32 cellular contexts compared by ENCODE assay signal in genomic region chr1:240073097-240073496, GRCh38. TPM values are rescaled to one million over a fixed set of nuclear protein-coding genes. Genes with fewer than 3 reads are reported as not detected.
DNase-seq lines count a peak whose midpoint lies in the region; ATAC-seq, FAIRE-seq and TF ChIP-seq lines count a peak whose summit lies in the region.
"Had no signal": no experiment of that assay in that cellular context is flagged by ENCODE, and none has a peak within 500 bp of the region (broad histone marks: within the 10 kb centered on the region; RNA-seq: fewer than 3 reads in every experiment).

No MANE protein-coding gene starts in this region.

- no peaks in the 10 kb centered on the region for H3K36me3 Mint-ChIP-seq in CD4-positive, alpha-beta T cell (ENCODE audit: low read depth)
- H3K36me3 Mint-ChIP-seq: CD4-positive, alpha-beta memory T cell; naive thymus-derived CD8-positive, alpha-beta T cell; stimulated activated memory B cell treated with anti-CD40 and anti-IgM and Interleukin-4, amounts not matched to agents 10 μg/mL and 1 μg/mL and 100 μg/mL, for 72 hours had no signal

- no peaks in the 10 kb centered on the region for H3K36me3 ChIP-seq in parathyroid adenoma (ENCODE audit: control insufficient read depth, insufficient read depth, low read length)
- H3K36me3 ChIP-seq: MG63, suprapubic skin, upper lobe of right lung had no signal

- H3K27me3 ChIP-seq in parathyroid adenoma (ENCODE audit: control insufficient read depth, insufficient read depth, low read length): no peaks in the 10 kb centered on the region
- no peaks in the 10 kb centered on the region for H3K27me3 ChIP-seq in CD4-positive, alpha-beta T cell (ENCODE audit: control insufficient read depth, insufficient read depth, low read length)
- H3K27me3 ChIP-seq: MG63, suprapubic skin, upper lobe of right lung had no signal

- no peak overlapping the region for H3K9ac ChIP-seq in parathyroid adenoma

- no peaks in the 10 kb centered on the region for H3K27me3 Mint-ChIP-seq in CD4-positive, alpha-beta T cell
- H3K27me3 Mint-ChIP-seq: activated CD4-positive, alpha-beta T cell treated with anti-CD3 and anti-CD28 coated beads, Interleukin-2, amount 10 ng/mL, durations not matched to agents 24 days and 14 days; activated naive CD8-positive, alpha-beta T cell treated with anti-CD3 and anti-CD28 coated beads, Interleukin-2, amount 50 U/mL, for 24 hours; central memory CD8-positive, alpha-beta T cell; stimulated activated memory B cell treated with anti-CD40 and anti-IgM and Interleukin-4, amounts not matched to agents 10 μg/mL and 1 μg/mL and 100 μg/mL, for 72 hours had no signal

- H3K27ac ChIP-seq in parathyroid adenoma: no peak overlapping the region
- no peak overlapping the region for H3K27ac ChIP-seq in CD4-positive, alpha-beta T cell (ENCODE audit: low read depth, low read length)
- H3K27ac ChIP-seq: RWPE1, suprapubic skin, upper lobe of right lung, VCaP had no signal

- H3K9me3 Mint-ChIP-seq in CD4-positive, alpha-beta T cell: no peaks in the 10 kb centered on the region
- H3K9me3 Mint-ChIP-seq: activated CD4-positive, alpha-beta T cell treated with anti-CD3 and anti-CD28 coated beads, Interleukin-2, amount 10 ng/mL, durations not matched to agents 24 days and 14 days; T-helper 2 cell treated with Interferon-gamma antibody and Interleukin-4, amounts not matched to agents 5 μg/mL and 100 μg/mL, for 36 hours had no signal

- H3K4me3 Mint-ChIP-seq in CD4-positive, alpha-beta T cell: no peak overlapping the region
- H3K4me3 Mint-ChIP-seq: activated CD4-positive, alpha-beta T cell treated with anti-CD3 and anti-CD28 coated beads, Interleukin-2, amount 10 ng/mL, durations not matched to agents 24 days and 14 days; activated naive CD8-positive, alpha-beta T cell treated with anti-CD3 and anti-CD28 coated beads, Interleukin-2, amount 50 U/mL, for 24 hours; CD4-positive, alpha-beta memory T cell; central memory CD8-positive, alpha-beta T cell; naive thymus-derived CD8-positive, alpha-beta T cell; stimulated activated memory B cell treated with anti-CD40 and anti-IgM and Interleukin-4, amounts not matched to agents 10 μg/mL and 1 μg/mL and 100 μg/mL, for 72 hours; T-helper 2 cell treated with Interferon-gamma antibody and Interleukin-4, amounts not matched to agents 5 μg/mL and 100 μg/mL, for 36 hours had no signal

- H3K27ac Mint-ChIP-seq in CD4-positive, alpha-beta T cell: no peak overlapping the region
- H3K27ac Mint-ChIP-seq: activated CD4-positive, alpha-beta T cell treated with anti-CD3 and anti-CD28 coated beads, Interleukin-2, amount 10 ng/mL, durations not matched to agents 24 days and 14 days; activated naive CD8-positive, alpha-beta T cell treated with anti-CD3 and anti-CD28 coated beads, Interleukin-2, amount 50 U/mL, for 24 hours; CD4-positive, alpha-beta memory T cell; stimulated activated memory B cell treated with anti-CD40 and anti-IgM and Interleukin-4, amounts not matched to agents 10 μg/mL and 1 μg/mL and 100 μg/mL, for 72 hours; T-helper 2 cell treated with Interferon-gamma antibody and Interleukin-4, amounts not matched to agents 5 μg/mL and 100 μg/mL, for 36 hours had no signal

- intact Hi-C loops in CD4-positive, alpha-beta T cell (cut with DNase I, micrococcal nuclease): no loop called here

- H3K4me1 Mint-ChIP-seq in CD4-positive, alpha-beta T cell (ENCODE audit: low read depth): no peaks in the 10 kb centered on the region
- H3K4me1 Mint-ChIP-seq: activated CD4-positive, alpha-beta T cell treated with anti-CD3 and anti-CD28 coated beads, Interleukin-2, amount 10 ng/mL, durations not matched to agents 24 days and 14 days; activated naive CD8-positive, alpha-beta T cell treated with anti-CD3 and anti-CD28 coated beads, Interleukin-2, amount 50 U/mL, for 24 hours; CD4-positive, alpha-beta memory T cell; central memory CD8-positive, alpha-beta T cell; naive thymus-derived CD8-positive, alpha-beta T cell had no signal

- H3K4me3 ChIP-seq in parathyroid adenoma (ENCODE audit: low read depth, low read length): no peak overlapping the region
- H3K4me3 ChIP-seq: K562, MG63, suprapubic skin, upper lobe of right lung had no signal

- no peaks in the 10 kb centered on the region for H3K9me3 ChIP-seq in parathyroid adenoma (ENCODE audit: control insufficient read depth, low read length)
- H3K9me3 ChIP-seq in CD4-positive, alpha-beta T cell (ENCODE audit: control insufficient read depth, low read length): no peaks in the 10 kb centered on the region
- H3K9me3 ChIP-seq: MG63, suprapubic skin, upper lobe of right lung had no signal

- H2AFZ ChIP-seq in parathyroid adenoma: peak overlapping the region; percentile 42

- TF ChIP-seq CTCF in parathyroid adenoma (IDR thresholded peaks at IDR 0.05): no peak
- no peak for TF ChIP-seq CTCF in CD4-positive, alpha-beta T cell (IDR thresholded peaks at IDR 0.05)

- no peak overlapping the region for H3K4me2 ChIP-seq in parathyroid adenoma (ENCODE audit: low read length)

- POLR2A ChIA-PET in CD4-positive, alpha-beta T cell (lab: Charles Lee): no interaction called here

- CTCF ChIA-PET in CD4-positive, alpha-beta T cell (lab: Charles Lee): no interaction called here

- no peaks in the 10 kb centered on the region for H3K79me2 ChIP-seq in parathyroid adenoma

- no peak for ATAC-seq in CD4-positive, alpha-beta T cell (ENCODE audit: poor library complexity)
- ATAC-seq: activated naive CD8-positive, alpha-beta T cell treated with anti-CD3 and anti-CD28 coated beads, Interleukin-2, amount 50 U/mL, for 24 hours; K562; naive thymus-derived CD8-positive, alpha-beta T cell; stimulated activated memory B cell treated with anti-CD40 and anti-IgM and Interleukin-4, amounts not matched to agents 10 μg/mL and 1 μg/mL and 100 μg/mL, for 72 hours; upper lobe of right lung had no signal

- no peaks in the 10 kb centered on the region for H3K4me1 ChIP-seq in parathyroid adenoma
- H3K4me1 ChIP-seq: suprapubic skin, upper lobe of right lung had no signal

- FAIRE-seq in HTR-8/SVneo (lab: Jason Lieb, UNC): peak; percentile 16
- FAIRE-seq: K562, kidney had no signal

- DNase-seq in EH (ENCODE audit: low read depth) (peak; percentile 71), HTR-8/SVneo (ENCODE audit: insufficient read length, low spot score) (no peak), fibroblast of peridontal ligament (ENCODE audit: extremely low read depth) (peak; percentile 59), HuH-7.5 (ENCODE audit: low spot score) (no peak)
- DNase-seq in CD4-positive, alpha-beta T cell: no peak
- DNase-seq in stimulated activated CD4-positive, alpha-beta T cell treated with anti-CD3 and anti-CD28 coated beads, Interleukin-2, amount 100 ng/mL, for 48 hours: no peak
- DNase-seq: activated CD4-positive, alpha-beta T cell treated with anti-CD3 and anti-CD28 coated beads, Interleukin-2, amount 10 ng/mL, durations not matched to agents 24 days and 14 days; activated naive CD8-positive, alpha-beta T cell treated with anti-CD3 and anti-CD28 coated beads, Interleukin-2, amount 50 U/mL, for 24 hours; activated T-cell treated with anti-CD3 and anti-CD28 coated beads, Interleukin-2, amount 50 U/mL, for 48 hours; CD4-positive, alpha-beta memory T cell; DMS 273 treated with DMSO at 0.1 percent for 48 hours; kidney; MG63; midbrain; naive thymus-derived CD8-positive, alpha-beta T cell; NCI-H1105 treated with DMSO at 0.1 percent for 48 hours; NCI-H2081; NCI-H748 treated with DMSO at 0.1 percent for 48 hours; stimulated activated CD4-positive, alpha-beta T cell treated with anti-CD3 and anti-CD28 coated beads, Interleukin-12 subunit alpha, Interleukin-12 subunit beta, amount 100 ng/mL, for 4 hours; stimulated activated CD4-positive, alpha-beta T cell treated with anti-CD3 and anti-CD28 coated beads, Interleukin-4, amount 100 ng/mL, for 24 hours; upper lobe of right lung had no signal

RNA-seq across cellular contexts. Expression of gene FMN2, which starts 18.6 kb away (rescaled TPM):
- not detected for total RNA-seq in CD4-positive, alpha-beta T cell
- total RNA-seq: activated CD4-positive, alpha-beta T cell treated with anti-CD3 and anti-CD28 coated beads, Interleukin-2, amount 10 ng/mL, durations not matched to agents 24 days and 14 days; CD4-positive, alpha-beta memory T cell; dermis microvascular lymphatic vessel endothelial cell; G401; liver; naive thymus-derived CD8-positive, alpha-beta T cell had no signal

Comparison
In these comparisons a context has a peak if more than half of its experiments do, and no peak if none do; other contexts are left out.
1. DNase-seq: peak in EH (single experiment) and fibroblast of peridontal ligament (single experiment); none in HTR-8/SVneo (single experiment), CD4-positive, alpha-beta T cell (0 of 10), stimulated activated CD4-positive, alpha-beta T cell treated with anti-CD3 and anti-CD28 coated beads, Interleukin-2, amount 100 ng/mL, for 48 hours (0 of 2) and HuH-7.5 (single experiment).